In the genomic region with DNA sequence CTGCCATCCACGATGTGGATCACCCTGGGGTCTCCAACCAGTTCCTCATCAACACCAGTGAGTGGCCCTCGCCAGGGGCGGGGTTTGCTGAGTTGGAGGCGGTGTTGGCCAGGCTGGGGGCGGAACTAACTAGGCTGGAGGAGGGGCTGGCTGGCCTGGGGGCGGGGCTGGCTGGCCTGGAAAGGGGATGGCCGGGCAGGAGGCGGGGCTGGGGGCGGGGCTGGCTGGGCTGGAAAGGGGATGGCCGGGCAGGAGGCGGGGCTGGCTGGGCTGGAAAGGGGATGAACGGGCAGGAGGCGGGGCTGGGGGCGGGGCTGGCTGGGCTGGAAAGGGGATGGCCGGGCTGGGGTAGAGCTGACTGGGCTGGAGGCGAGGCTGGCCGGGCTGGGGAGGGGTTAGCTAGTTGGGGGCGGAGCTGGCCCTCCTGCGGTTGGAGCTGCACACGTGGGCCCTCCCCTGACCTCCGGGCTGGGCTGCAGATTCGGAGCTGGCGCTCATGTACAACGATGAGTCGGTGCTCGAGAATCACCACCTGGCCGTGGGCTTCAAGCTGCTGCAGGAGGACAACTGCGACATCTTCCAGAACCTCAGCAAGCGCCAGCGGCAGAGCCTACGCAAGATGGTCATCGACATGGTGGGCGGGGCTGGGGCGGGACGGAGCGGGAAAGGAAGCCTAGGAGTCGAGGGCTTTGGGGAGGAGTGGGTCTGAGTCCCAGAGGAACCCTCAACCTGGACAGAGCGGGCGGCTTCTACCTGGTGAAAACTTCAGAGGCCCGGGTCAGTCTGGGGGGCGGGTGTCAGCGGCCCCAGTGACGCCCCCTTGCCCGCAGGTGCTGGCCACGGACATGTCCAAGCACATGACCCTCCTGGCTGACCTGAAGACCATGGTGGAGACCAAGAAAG, we compare ENCODE assay signal across 1 cellular context.
TF ChIP-seq lines count a peak whose summit lies in the region.

No MANE protein-coding gene starts in this region.

TF ChIP-seq in HCT116, 20 proteins besides CTCF, POLR2A, EP300 and RAD21 (continued from another document):
- TF ChIP-seq POLR2AphosphoS5 (IDR thresholded peaks at IDR 0.05; ENCODE audit: low read depth, low read length) = no peak
- no peak for TF ChIP-seq ZFX (IDR thresholded peaks at IDR 0.05)
- TF ChIP-seq, protein P1, sequence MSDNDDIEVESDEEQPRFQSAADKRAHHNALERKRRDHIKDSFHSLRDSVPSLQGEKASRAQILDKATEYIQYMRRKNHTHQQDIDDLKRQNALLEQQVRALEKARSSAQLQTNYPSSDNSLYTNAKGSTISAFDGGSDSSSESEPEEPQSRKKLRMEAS (IDR thresholded peaks at IDR 0.05) = no peak
- no peak for TF ChIP-seq SRF (IDR thresholded peaks at IDR 0.05; ENCODE audit: low read depth)
